1 cellular context compared by ENCODE assay signal in the genomic region with DNA sequence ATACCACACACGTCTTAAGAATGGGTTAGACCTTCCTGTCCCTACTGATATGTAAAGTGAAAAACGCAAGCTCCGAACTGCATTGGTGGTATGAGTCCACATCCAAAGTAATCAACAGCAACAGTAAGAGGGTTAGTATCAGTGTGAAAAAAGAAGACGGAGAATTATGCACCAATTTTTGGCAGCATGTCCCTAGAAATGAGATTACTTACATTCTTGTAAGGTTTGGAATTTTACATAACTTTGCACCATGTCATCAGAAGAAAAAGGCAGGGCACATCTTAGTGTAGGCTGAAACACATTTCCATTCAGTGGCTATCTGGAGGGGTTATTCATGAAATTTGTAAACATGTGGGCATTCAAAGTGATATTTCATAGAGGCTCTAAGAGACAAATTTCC.
TF ChIP-seq lines count a peak whose summit lies in the region.

No MANE protein-coding gene starts in this region.

TF ChIP-seq in SK-N-SH, 30 proteins besides CTCF, POLR2A, EP300 and RAD21 (continued from another document):
- TF ChIP-seq, protein P1, sequence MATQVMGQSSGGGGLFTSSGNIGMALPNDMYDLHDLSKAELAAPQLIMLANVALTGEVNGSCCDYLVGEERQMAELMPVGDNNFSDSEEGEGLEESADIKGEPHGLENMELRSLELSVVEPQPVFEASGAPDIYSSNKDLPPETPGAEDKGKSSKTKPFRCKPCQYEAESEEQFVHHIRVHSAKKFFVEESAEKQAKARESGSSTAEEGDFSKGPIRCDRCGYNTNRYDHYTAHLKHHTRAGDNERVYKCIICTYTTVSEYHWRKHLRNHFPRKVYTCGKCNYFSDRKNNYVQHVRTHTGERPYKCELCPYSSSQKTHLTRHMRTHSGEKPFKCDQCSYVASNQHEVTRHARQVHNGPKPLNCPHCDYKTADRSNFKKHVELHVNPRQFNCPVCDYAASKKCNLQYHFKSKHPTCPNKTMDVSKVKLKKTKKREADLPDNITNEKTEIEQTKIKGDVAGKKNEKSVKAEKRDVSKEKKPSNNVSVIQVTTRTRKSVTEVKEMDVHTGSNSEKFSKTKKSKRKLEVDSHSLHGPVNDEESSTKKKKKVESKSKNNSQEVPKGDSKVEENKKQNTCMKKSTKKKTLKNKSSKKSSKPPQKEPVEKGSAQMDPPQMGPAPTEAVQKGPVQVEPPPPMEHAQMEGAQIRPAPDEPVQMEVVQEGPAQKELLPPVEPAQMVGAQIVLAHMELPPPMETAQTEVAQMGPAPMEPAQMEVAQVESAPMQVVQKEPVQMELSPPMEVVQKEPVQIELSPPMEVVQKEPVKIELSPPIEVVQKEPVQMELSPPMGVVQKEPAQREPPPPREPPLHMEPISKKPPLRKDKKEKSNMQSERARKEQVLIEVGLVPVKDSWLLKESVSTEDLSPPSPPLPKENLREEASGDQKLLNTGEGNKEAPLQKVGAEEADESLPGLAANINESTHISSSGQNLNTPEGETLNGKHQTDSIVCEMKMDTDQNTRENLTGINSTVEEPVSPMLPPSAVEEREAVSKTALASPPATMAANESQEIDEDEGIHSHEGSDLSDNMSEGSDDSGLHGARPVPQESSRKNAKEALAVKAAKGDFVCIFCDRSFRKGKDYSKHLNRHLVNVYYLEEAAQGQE (IDR thresholded peaks at IDR 0.05; ENCODE audit: low read depth, low read length) = no peak
- TF ChIP-seq, protein P2, sequence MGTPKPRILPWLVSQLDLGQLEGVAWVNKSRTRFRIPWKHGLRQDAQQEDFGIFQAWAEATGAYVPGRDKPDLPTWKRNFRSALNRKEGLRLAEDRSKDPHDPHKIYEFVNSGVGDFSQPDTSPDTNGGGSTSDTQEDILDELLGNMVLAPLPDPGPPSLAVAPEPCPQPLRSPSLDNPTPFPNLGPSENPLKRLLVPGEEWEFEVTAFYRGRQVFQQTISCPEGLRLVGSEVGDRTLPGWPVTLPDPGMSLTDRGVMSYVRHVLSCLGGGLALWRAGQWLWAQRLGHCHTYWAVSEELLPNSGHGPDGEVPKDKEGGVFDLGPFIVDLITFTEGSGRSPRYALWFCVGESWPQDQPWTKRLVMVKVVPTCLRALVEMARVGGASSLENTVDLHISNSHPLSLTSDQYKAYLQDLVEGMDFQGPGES (IDR thresholded peaks at IDR 0.05; ENCODE audit: low read depth, low read length) = no peak
- TF ChIP-seq FOXJ3 (CRISPR knock-in tag; IDR thresholded peaks at IDR 0.05) (no peak), NFIC (IDR thresholded peaks at IDR 0.05; ENCODE audit: borderline replicate concordance) (no peak), MEF2A (IDR thresholded peaks at IDR 0.05; ENCODE audit: borderline replicate concordance, low read depth) (no peak), SIN3A (IDR thresholded peaks at IDR 0.05; ENCODE audit: borderline replicate concordance, low read depth, low read length) (no peak), TCF12 (IDR thresholded peaks at IDR 0.05) (no peak), FOSL2 (IDR thresholded peaks at IDR 0.05; ENCODE audit: borderline replicate concordance, low read depth) (no peak), RCOR1 (IDR thresholded peaks at IDR 0.05; ENCODE audit: low read length) (no peak)
- TF ChIP-seq, protein P3, sequence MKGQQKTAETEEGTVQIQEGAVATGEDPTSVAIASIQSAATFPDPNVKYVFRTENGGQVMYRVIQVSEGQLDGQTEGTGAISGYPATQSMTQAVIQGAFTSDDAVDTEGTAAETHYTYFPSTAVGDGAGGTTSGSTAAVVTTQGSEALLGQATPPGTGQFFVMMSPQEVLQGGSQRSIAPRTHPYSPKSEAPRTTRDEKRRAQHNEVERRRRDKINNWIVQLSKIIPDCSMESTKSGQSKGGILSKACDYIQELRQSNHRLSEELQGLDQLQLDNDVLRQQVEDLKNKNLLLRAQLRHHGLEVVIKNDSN (IDR thresholded peaks at IDR 0.05; ENCODE audit: borderline replicate concordance, low read depth) = no peak
- TF ChIP-seq, protein P4, sequence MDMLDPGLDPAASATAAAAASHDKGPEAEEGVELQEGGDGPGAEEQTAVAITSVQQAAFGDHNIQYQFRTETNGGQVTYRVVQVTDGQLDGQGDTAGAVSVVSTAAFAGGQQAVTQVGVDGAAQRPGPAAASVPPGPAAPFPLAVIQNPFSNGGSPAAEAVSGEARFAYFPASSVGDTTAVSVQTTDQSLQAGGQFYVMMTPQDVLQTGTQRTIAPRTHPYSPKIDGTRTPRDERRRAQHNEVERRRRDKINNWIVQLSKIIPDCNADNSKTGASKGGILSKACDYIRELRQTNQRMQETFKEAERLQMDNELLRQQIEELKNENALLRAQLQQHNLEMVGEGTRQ (IDR thresholded peaks at IDR 0.05; ENCODE audit: borderline replicate concordance, low read depth, low read length) = no peak
